40 cellular contexts compared by ENCODE assay signal in genomic region chr9:72030762-72031161, GRCh38. TPM values are rescaled to one million over a fixed set of nuclear protein-coding genes. Genes with fewer than 3 reads are reported as not detected.
"Had no signal": no experiment of that assay in that cellular context is flagged by ENCODE, and none has a peak within 500 bp of the region (broad histone marks: within the 10 kb centered on the region; RNA-seq: fewer than 3 reads in every experiment).

No MANE protein-coding gene starts in this region.

- H3K27ac Mint-ChIP-seq: activated B cell treated with CpG ODN at 0.5 μM for 24 hours; activated CD4-positive, alpha-beta memory T cell treated with anti-CD3 and anti-CD28 coated beads for 36 hours; activated CD4-positive, alpha-beta T cell treated with anti-CD3 and anti-CD28 coated beads, Interleukin-2, amount 10 ng/mL, durations not matched to agents 24 days and 14 days; activated CD8-positive, alpha-beta T cell treated with anti-CD3 and anti-CD28 coated beads for 36 hours; activated naive CD4-positive, alpha-beta T cell treated with anti-CD3 and anti-CD28 coated beads for 36 hours; activated naive CD4-positive, alpha-beta T cell treated with anti-CD3 and anti-CD28 coated beads, Interleukin-2, amount 50 U/mL, for 72 hours; activated naive CD8-positive, alpha-beta T cell treated with anti-CD3 and anti-CD28 coated beads for 36 hours; activated T-cell treated with anti-CD3 and anti-CD28 coated beads, Interleukin-2, amount 50 U/mL, for 72 hours; activated T-helper 1 cell treated with anti-CD3 and anti-CD28 coated beads, Interleukin-12 subunit alpha, Interleukin-12 subunit beta, Interleukin-2, Interleukin-4 antibody, amounts not matched to agents 30 ng/mL and 10 ng/mL and 1 ng/mL, durations not matched to agents 14 hours and 24 hours and 36 hours; activated T-helper 17 cell treated with anti-CD3 and anti-CD28 coated beads, Interleukin-2, amount 50 U/mL, for 72 hours; T-helper 1 cell treated with Interleukin-12 subunit alpha and Interleukin-12 subunit beta and Interleukin-4 antibody, amounts not matched to agents 30 μg/mL and 1 μg/mL, for 36 hours; T-helper 2 cell treated with Interferon-gamma antibody and Interleukin-4, amounts not matched to agents 5 μg/mL and 100 μg/mL, for 36 hours had no signal

- H3K4me3 ChIP-seq: adrenal gland, body of pancreas, breast epithelium had no signal

- H3K9me3 Mint-ChIP-seq: activated B cell treated with CpG ODN at 0.5 μM for 24 hours; activated CD4-positive, alpha-beta memory T cell treated with anti-CD3 and anti-CD28 coated beads for 36 hours; activated CD8-positive, alpha-beta T cell treated with anti-CD3 and anti-CD28 coated beads for 36 hours; activated naive CD4-positive, alpha-beta T cell treated with anti-CD3 and anti-CD28 coated beads for 36 hours; activated naive CD4-positive, alpha-beta T cell treated with anti-CD3 and anti-CD28 coated beads, Interleukin-2, amount 50 U/mL, for 72 hours; activated naive CD8-positive, alpha-beta T cell treated with anti-CD3 and anti-CD28 coated beads for 36 hours; activated T-cell treated with anti-CD3 and anti-CD28 coated beads, Interleukin-2, amount 50 U/mL, for 4 hours; activated T-helper 17 cell treated with anti-CD3 and anti-CD28 coated beads, Interleukin-2, amount 50 U/mL, for 72 hours; T-helper 1 cell treated with Interleukin-12 subunit alpha and Interleukin-12 subunit beta and Interleukin-4 antibody, amounts not matched to agents 30 μg/mL and 1 μg/mL, for 36 hours; T-helper 2 cell treated with Interferon-gamma antibody and Interleukin-4, amounts not matched to agents 5 μg/mL and 100 μg/mL, for 36 hours had no signal

- H3K36me3 Mint-ChIP-seq: activated CD4-positive, alpha-beta memory T cell treated with anti-CD3 and anti-CD28 coated beads for 36 hours; activated naive CD4-positive, alpha-beta T cell treated with anti-CD3 and anti-CD28 coated beads, Interleukin-2, amount 50 U/mL, for 72 hours; activated naive CD8-positive, alpha-beta T cell treated with anti-CD3 and anti-CD28 coated beads for 36 hours had no signal

- H3K4me1 Mint-ChIP-seq: activated B cell treated with CpG ODN at 0.5 μM for 24 hours; activated naive CD8-positive, alpha-beta T cell treated with anti-CD3 and anti-CD28 coated beads for 36 hours; activated T-helper 17 cell treated with anti-CD3 and anti-CD28 coated beads, Interleukin-2, amount 50 U/mL, for 72 hours had no signal

- H3K27ac ChIP-seq: adrenal gland, body of pancreas, brain microvascular endothelial cell, breast epithelium, VCaP had no signal

- H3K4me3 Mint-ChIP-seq: activated B cell treated with CpG ODN at 0.5 μM for 24 hours; activated CD4-positive, alpha-beta memory T cell treated with anti-CD3 and anti-CD28 coated beads for 36 hours; activated CD4-positive, alpha-beta T cell treated with anti-CD3 and anti-CD28 coated beads, Interleukin-2, amount 10 ng/mL, durations not matched to agents 24 days and 14 days; activated CD8-positive, alpha-beta T cell treated with anti-CD3 and anti-CD28 coated beads for 36 hours; activated naive CD4-positive, alpha-beta T cell treated with anti-CD3 and anti-CD28 coated beads for 36 hours; activated naive CD8-positive, alpha-beta T cell treated with anti-CD3 and anti-CD28 coated beads for 36 hours; activated T-cell treated with anti-CD3 and anti-CD28 coated beads, Interleukin-2, amount 50 U/mL, for 4 hours; activated T-cell treated with anti-CD3 and anti-CD28 coated beads, Interleukin-2, amount 50 U/mL, for 72 hours; activated T-helper 1 cell treated with anti-CD3 and anti-CD28 coated beads, Interleukin-12 subunit alpha, Interleukin-12 subunit beta, Interleukin-2, Interleukin-4 antibody, amounts not matched to agents 30 ng/mL and 10 ng/mL and 1 ng/mL, durations not matched to agents 14 hours and 24 hours and 36 hours; activated T-helper 17 cell treated with anti-CD3 and anti-CD28 coated beads, Interleukin-2, amount 50 U/mL, for 72 hours; T-helper 1 cell treated with Interleukin-12 subunit alpha and Interleukin-12 subunit beta and Interleukin-4 antibody, amounts not matched to agents 30 μg/mL and 1 μg/mL, for 36 hours; T-helper 2 cell treated with Interferon-gamma antibody and Interleukin-4, amounts not matched to agents 5 μg/mL and 100 μg/mL, for 36 hours had no signal

- H3K27me3 ChIP-seq: adrenal gland, body of pancreas, brain microvascular endothelial cell, breast epithelium had no signal

- FAIRE-seq: astrocyte, TTC549 had no signal

- H3K9me3 ChIP-seq: adrenal gland, body of pancreas had no signal

- H3K36me3 ChIP-seq: adrenal gland, brain microvascular endothelial cell, breast epithelium had no signal

- H3K27me3 Mint-ChIP-seq: activated B cell treated with CpG ODN at 0.5 μM for 24 hours; activated CD4-positive, alpha-beta memory T cell treated with anti-CD3 and anti-CD28 coated beads for 36 hours had no signal

- DNase-seq: activated B cell treated with CpG ODN at 0.5 μM for 24 hours; activated CD4-positive, alpha-beta memory T cell treated with anti-CD3 and anti-CD28 coated beads for 36 hours; activated CD4-positive, alpha-beta T cell treated with anti-CD3 and anti-CD28 coated beads for 4 hours; activated CD4-positive, alpha-beta T cell treated with anti-CD3 and anti-CD28 coated beads, Interleukin-2, amount 10 ng/mL, durations not matched to agents 24 days and 14 days; activated CD4-positive, alpha-beta T cell treated with anti-CD3 and anti-CD28 coated beads, Interleukin-2, amount 50 U/mL, for 1 hour; activated CD4-positive, alpha-beta T cell treated with anti-CD3 and anti-CD28 coated beads, Interleukin-2, amount 50 U/mL, for 4 hours; activated CD4-positive, CD25-positive, alpha-beta regulatory T cell treated with anti-CD3 and anti-CD28 coated beads, Interleukin-2, amount 50 U/mL, for 72 hours; activated CD8-positive, alpha-beta memory T cell treated with anti-CD3 and anti-CD28 coated beads, Interleukin-2, amount 50 U/mL, for 4 hours; activated CD8-positive, alpha-beta T cell treated with anti-CD3 and anti-CD28 coated beads for 36 hours; activated effector memory CD4-positive, alpha-beta T cell treated with anti-CD3 and anti-CD28 coated beads, Interleukin-2, amount 50 U/mL, for 16 hours; activated gamma-delta T cell treated with Interleukin-2 at 50 U/mL for 16 hours; activated naive CD4-positive, alpha-beta T cell; activated naive CD4-positive, alpha-beta T cell treated with anti-CD3 and anti-CD28 coated beads for 36 hours; activated naive CD4-positive, alpha-beta T cell treated with anti-CD3 and anti-CD28 coated beads, Interleukin-2, amount 50 U/mL, for 16 hours; activated naive CD8-positive, alpha-beta T cell treated with anti-CD3 and anti-CD28 coated beads for 36 hours; activated T-cell treated with anti-CD3 and anti-CD28 coated beads for 4 hours; activated T-cell treated with anti-CD3 and anti-CD28 coated beads, Interleukin-2, amount 50 U/mL, for 1 hour; activated T-cell treated with anti-CD3 and anti-CD28 coated beads, Interleukin-2, amount 50 U/mL, for 4 hours; activated T-cell treated with anti-CD3 and anti-CD28 coated beads, Interleukin-2, amount 50 U/mL, for 72 hours; adrenal gland; amniotic stem cell; aorta; body of pancreas; brain microvascular endothelial cell; central memory CD4-positive, alpha-beta T cell; T-helper 1 cell; T-helper 2 cell; T-helper 9 cell had no signal

- H3K4me1 ChIP-seq: adrenal gland, body of pancreas, breast epithelium had no signal

RNA-seq across cellular contexts. Expression of gene C9orf57, which starts 29.7 kb away (rescaled TPM):
- total RNA-seq: activated B cell treated with CpG ODN at 0.5 μM for 24 hours; activated CD4-positive, alpha-beta memory T cell treated with anti-CD3 and anti-CD28 coated beads for 36 hours; activated CD4-positive, alpha-beta T cell treated with anti-CD3 and anti-CD28 coated beads, Interleukin-2, amount 10 ng/mL, durations not matched to agents 24 days and 14 days; activated CD8-positive, alpha-beta memory T cell treated with anti-CD3 and anti-CD28 coated beads for 36 hours; activated CD8-positive, alpha-beta T cell treated with anti-CD3 and anti-CD28 coated beads for 36 hours; activated naive CD4-positive, alpha-beta T cell treated with anti-CD3 and anti-CD28 coated beads for 36 hours; activated naive CD4-positive, alpha-beta T cell treated with anti-CD3 and anti-CD28 coated beads, Interleukin-2, amount 50 U/mL, for 72 hours; activated naive CD8-positive, alpha-beta T cell treated with anti-CD3 and anti-CD28 coated beads for 36 hours; activated T-cell treated with anti-CD3 and anti-CD28 coated beads, Interleukin-2, amount 50 U/mL, for 4 hours; activated T-cell treated with anti-CD3 and anti-CD28 coated beads, Interleukin-2, amount 50 U/mL, for 72 hours; activated T-helper 1 cell treated with anti-CD3 and anti-CD28 coated beads, Interleukin-12 subunit alpha, Interleukin-12 subunit beta, Interleukin-2, Interleukin-4 antibody, amounts not matched to agents 30 ng/mL and 10 ng/mL and 1 ng/mL, durations not matched to agents 14 hours and 24 hours and 36 hours; activated T-helper 17 cell treated with anti-CD3 and anti-CD28 coated beads, Interleukin-2, amount 50 U/mL, for 72 hours; adrenal gland; aorta; astrocyte; body of pancreas; breast epithelium; cardiac septum; cerebellum had no signal
- polyA plus RNA-seq: adrenal gland, aorta had no signal
